In genomic region chr10:69318087-69318996, GRCh38 we compare ENCODE assay signal across 8 cellular contexts. TPM values are rescaled to one million over a fixed set of nuclear protein-coding genes. Genes with fewer than 3 reads are reported as not detected.
DNase-seq lines count a peak whose midpoint lies in the region; TF ChIP-seq lines count a peak whose summit lies in the region.

No MANE protein-coding gene starts in this region.

- H3K27ac Mint-ChIP-seq in HFFc6: peak overlapping the region; percentile 89; the same call in 1 of the 2 replicates

- TF ChIP-seq CTCF in GM12865 (IDR thresholded peaks at IDR 0.05; ENCODE audit: insufficient read depth, low read depth, low read length, missing control alignments): no peak
- no peak; the same call in 1 of the 2 replicates for TF ChIP-seq CTCF in HFFc6 (IDR thresholded peaks at IDR 0.05)
- TF ChIP-seq CTCF in right atrium auricular region (IDR thresholded peaks at IDR 0.05): peak in 1 of 2 donors; percentile 28
- peak in 3 of 4 experiments; percentile 5 to 33 (median 10) for TF ChIP-seq CTCF in uterus (IDR thresholded peaks at IDR 0.05)

- H3K4me3 Mint-ChIP-seq in HFFc6: peak overlapping the region; percentile 97

- H3K4me1 ChIP-seq in right atrium auricular region (peaks cover 0 to 47% of the 10 kb centered on the region in 2 donors), uterus (no peaks in the 10 kb centered on the region)

- DNase-seq in GM12865 (ENCODE audit: low read depth) (peak; percentile 94), HFFc6 (peak; percentile 77), NCI-H1048 (lab: John Stamatoyannopoulos, UW) (peak; percentile 79), T-helper 1 cell (peak; percentile 84 to 93 (median 86)), amniotic epithelial cell (ENCODE audit: low read depth) (peak; percentile 32), right atrium auricular region (ENCODE audit: low spot score) (peak; percentile 87), putamen (ENCODE audit: low spot score) (peak; percentile 87), uterus (peak; percentile 81 to 90)

- peak; percentile 79 to 89 for TF ChIP-seq POLR2A in uterus (IDR thresholded peaks at IDR 0.05)

- H3K9me3 ChIP-seq in right atrium auricular region (no peaks in the 10 kb centered on the region), uterus (no peaks in the 10 kb centered on the region)

- peak overlapping the region; percentile 96 to 99 for H3K27ac ChIP-seq in right atrium auricular region
- H3K27ac ChIP-seq in uterus: peak overlapping the region; percentile 82 to 85

- H3K27me3 ChIP-seq in right atrium auricular region: no peaks in the 10 kb centered on the region
- no peaks in the 10 kb centered on the region for H3K27me3 ChIP-seq in uterus

- peak overlapping the region; percentile 94 for H3K4me3 ChIP-seq in GM12865 (ENCODE audit: low read depth, low read length)
- H3K4me3 ChIP-seq in right atrium auricular region: peak overlapping the region; percentile 93 to 94
- H3K4me3 ChIP-seq in uterus: peak overlapping the region; percentile 63 to 96

- H3K36me3 Mint-ChIP-seq in HFFc6 (ENCODE audit: low read depth): peaks cover 11% of the 10 kb centered on the region; the same call in 1 of the 2 replicates

- intact Hi-C loops in uterus (cut with DNase I; ENCODE audit: low total_unique reads): no loop called here

- peaks cover 2% of the 10 kb centered on the region; the same call in 1 of the 2 replicates for H3K27me3 Mint-ChIP-seq in HFFc6 (ENCODE audit: insufficient read depth)

- H3K9me3 Mint-ChIP-seq in HFFc6: no peaks in the 10 kb centered on the region

- H3K36me3 ChIP-seq in right atrium auricular region (no peaks in the 10 kb centered on the region), uterus (no peaks in the 10 kb centered on the region)

- peaks cover 59% of the 10 kb centered on the region for H3K4me1 Mint-ChIP-seq in HFFc6 (ENCODE audit: low read depth)

RNA-seq across cellular contexts. Expression of gene HK1, which starts 40.0 kb away (rescaled TPM):
- total RNA-seq in HFFc6 (2021; fragmentation: NEBNext Ultra II Directional; extraction: Animal tissue kit (Norgen Biotek cat#: 25700)): 100 to 1,000 TPM; 149 to 158 (median 155) TPM
- total RNA-seq in right atrium auricular region (100 to 1,000 TPM; 186 to 228 TPM), uterus (10 to 100 TPM; 17.9 to 77.6 (median 43.6) TPM)

Comparison
In these comparisons a context has a peak if more than half of its experiments do, and no peak if none do; other contexts are left out.
1. Peak in every context shown above with its lines: DNase-seq, H3K4me3 ChIP-seq and H3K27ac ChIP-seq.
2. DNase-seq: peak in every context shown above with its lines; median percentile 94 in GM12865; 87 in right atrium auricular region; 87 in putamen; 86 in T-helper 1 cell; 86 in uterus; 79 in NCI-H1048; 77 in HFFc6; 32 in amniotic epithelial cell.
3. CTCF ChIP-seq: peak in uterus (3 of 4); none in GM12865 (single experiment) and HFFc6 (single experiment).